11 cellular contexts compared by ENCODE assay signal in the genomic region with DNA sequence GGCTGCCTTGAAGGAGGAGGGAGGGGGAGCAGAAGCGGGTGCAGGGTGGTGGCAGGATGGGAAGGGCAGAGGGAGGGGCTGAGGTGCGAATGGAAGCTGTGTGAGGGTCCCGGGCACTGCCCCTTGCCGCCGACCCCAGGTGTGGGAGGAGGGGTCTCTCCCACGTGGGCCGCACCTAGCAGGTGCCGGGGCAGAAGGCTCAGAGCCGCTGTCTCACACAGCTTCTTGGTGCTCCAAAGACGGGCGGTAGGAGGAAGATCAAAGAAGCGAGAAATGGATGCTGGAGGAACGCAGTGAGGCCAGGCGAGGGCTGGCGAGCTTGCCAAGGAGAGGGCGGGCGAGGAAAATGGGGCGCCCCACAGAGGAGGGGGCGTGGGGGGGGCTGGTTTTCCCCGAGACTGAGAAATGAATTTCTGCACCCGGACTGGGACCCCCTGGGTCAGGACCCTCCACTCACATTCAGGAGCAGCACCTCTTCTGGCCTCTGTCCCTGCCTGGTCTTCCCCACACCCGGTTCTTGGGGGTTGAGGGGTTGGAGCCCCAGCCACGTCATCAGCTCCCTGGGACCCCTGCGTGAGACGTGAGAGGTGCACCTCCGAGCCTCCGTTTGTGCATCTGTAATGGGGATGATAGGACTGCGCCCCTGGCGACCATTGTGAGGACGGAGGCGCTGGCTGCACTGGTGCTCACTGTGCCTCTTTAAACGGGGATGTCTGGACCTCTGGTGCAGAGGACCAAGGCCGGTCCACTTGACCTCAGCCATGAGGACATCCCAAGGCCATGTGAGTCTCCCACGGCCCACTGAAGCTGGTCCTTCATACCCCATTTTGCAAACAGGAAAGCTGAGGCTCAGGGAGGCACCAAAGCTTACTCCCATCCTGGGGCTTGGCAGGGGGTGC. TPM values are rescaled to one million over a fixed set of nuclear protein-coding genes. Genes with fewer than 3 reads are reported as not detected.
A peak's percentile ranks its signal among the peaks of the same experiment; 100 is the strongest.
DNase-seq lines count a peak whose midpoint lies in the region; ATAC-seq and TF ChIP-seq lines count a peak whose summit lies in the region.
"Had no signal": no experiment of that assay in that cellular context is flagged by ENCODE, and none has a peak within 500 bp of the region (broad histone marks: within the 10 kb centered on the region; RNA-seq: fewer than 3 reads in every experiment).

No MANE protein-coding gene starts in this region.

- peaks cover 47% of the 10 kb centered on the region for H3K4me1 Mint-ChIP-seq in activated naive CD8-positive, alpha-beta T cell (ENCODE audit: low read depth)
- peaks cover 40% of the 10 kb centered on the region for H3K4me1 Mint-ChIP-seq in activated naive CD8-positive, alpha-beta T cell treated with anti-CD3 and anti-CD28 coated beads, Interleukin-2, amount 50 U/mL, for 24 hours

- H3K27me3 Mint-ChIP-seq in activated naive CD8-positive, alpha-beta T cell: no peaks in the 10 kb centered on the region
- no peaks in the 10 kb centered on the region for H3K27me3 Mint-ChIP-seq in activated naive CD8-positive, alpha-beta T cell treated with anti-CD3 and anti-CD28 coated beads, Interleukin-2, amount 50 U/mL, for 24 hours

- H3K36me3 Mint-ChIP-seq in activated naive CD8-positive, alpha-beta T cell: no peaks in the 10 kb centered on the region
- H3K36me3 Mint-ChIP-seq in activated naive CD8-positive, alpha-beta T cell treated with anti-CD3 and anti-CD28 coated beads, Interleukin-2, amount 50 U/mL, for 24 hours (ENCODE audit: low read depth): no peaks in the 10 kb centered on the region

- intact Hi-C loops in lower lobe of right lung (cut with DNase I): no loop called here
- intact Hi-C loops in uterus (cut with DNase I; ENCODE audit: low total_unique reads): no loop called here

- no peaks in the 10 kb centered on the region for H3K9me3 Mint-ChIP-seq in activated naive CD8-positive, alpha-beta T cell (ENCODE audit: low read depth)
- no peaks in the 10 kb centered on the region for H3K9me3 Mint-ChIP-seq in activated naive CD8-positive, alpha-beta T cell treated with anti-CD3 and anti-CD28 coated beads, Interleukin-2, amount 50 U/mL, for 24 hours

- peaks cover 24% of the 10 kb centered on the region for H3K4me1 ChIP-seq in lower lobe of right lung
- H3K4me1 ChIP-seq in uterus: peaks cover 0 to 15% of the 10 kb centered on the region in 2 donors
- no peaks in the 10 kb centered on the region; the same call in 1 of the 2 replicates for H3K4me1 ChIP-seq in BE2C

- peaks cover 78% of the 10 kb centered on the region for H3K27me3 ChIP-seq in WERI-Rb-1 (ENCODE audit: insufficient read depth, low read depth, severe bottlenecking)
- peaks cover 29% of the 10 kb centered on the region for H3K27me3 ChIP-seq in lower lobe of right lung (ENCODE audit: low read depth)
- H3K27me3 ChIP-seq in uterus: no peaks in the 10 kb centered on the region
- H3K27me3 ChIP-seq in BE2C: no peaks in the 10 kb centered on the region

- H3K27ac ChIP-seq in WERI-Rb-1 (no peak overlapping the region), lower lobe of right lung (no peak overlapping the region), uterus (peak overlapping the region; percentile 77 to 89)

- TF ChIP-seq POLR2A in uterus (IDR thresholded peaks at IDR 0.05): no peak

- H3K4me3 ChIP-seq in WERI-Rb-1 (ENCODE audit: low read depth, low read length) (no peak overlapping the region), lower lobe of right lung (peak overlapping the region; percentile 25), uterus (peak overlapping the region; percentile 21 to 30), BE2C (ENCODE audit: low read depth, low read length) (no peak overlapping the region)

- ATAC-seq in activated naive CD8-positive, alpha-beta T cell treated with anti-CD3 and anti-CD28 coated beads, Interleukin-2, amount 50 U/mL, for 24 hours: no peak
- ATAC-seq in lower lobe of right lung (no peak), HG02759 (IDR thresholded peaks at IDR 0.05; ENCODE audit: unreplicated experiment) (no peak)

- no peaks in the 10 kb centered on the region for H3K9me3 ChIP-seq in WERI-Rb-1 (ENCODE audit: severe bottlenecking)
- H3K9me3 ChIP-seq in lower lobe of right lung: no peaks in the 10 kb centered on the region
- H3K9me3 ChIP-seq in uterus: no peaks in the 10 kb centered on the region
- no peaks in the 10 kb centered on the region for H3K9me3 ChIP-seq in BE2C

- no peak overlapping the region for H3K27ac Mint-ChIP-seq in activated naive CD8-positive, alpha-beta T cell
- no peak overlapping the region for H3K27ac Mint-ChIP-seq in activated naive CD8-positive, alpha-beta T cell treated with anti-CD3 and anti-CD28 coated beads, Interleukin-2, amount 50 U/mL, for 24 hours

- no peak for DNase-seq in activated naive CD8-positive, alpha-beta T cell treated with anti-CD3 and anti-CD28 coated beads, Interleukin-2, amount 50 U/mL, for 24 hours
- DNase-seq in WERI-Rb-1: no peak
- peak; percentile 39 for DNase-seq in lower lobe of right lung
- DNase-seq in uterus: peak; percentile 52 to 64
- DNase-seq in KG1 (lab: John Stamatoyannopoulos, UW): no peak
- DNase-seq in BE2C: no peak
- DNase-seq: DMS79 treated with DMSO at 0.1 percent for 48 hours, NCI-H748 treated with DMSO at 0.1 percent for 48 hours had no signal

- 0 out of 2 replicates have a peak, but pooled peaks have one; percentile 6 for TF ChIP-seq CTCF in WERI-Rb-1 (IDR thresholded peaks at IDR 0.05; ENCODE audit: low read depth, low read length)
- no peak for TF ChIP-seq CTCF in lower lobe of right lung (IDR thresholded peaks at IDR 0.05)
- peak in 2 of 4 experiments; percentile 29 to 39 for TF ChIP-seq CTCF in uterus (IDR thresholded peaks at IDR 0.05)
- TF ChIP-seq CTCF in BE2C (IDR thresholded peaks at IDR 0.05; ENCODE audit: low read depth, low read length): no peak

- H3K36me3 ChIP-seq in WERI-Rb-1 (no peaks in the 10 kb centered on the region), lower lobe of right lung (no peaks in the 10 kb centered on the region), uterus (no peaks in the 10 kb centered on the region), BE2C (no peaks in the 10 kb centered on the region)

- H3K4me3 Mint-ChIP-seq in activated naive CD8-positive, alpha-beta T cell: peak overlapping the region; percentile 80
- H3K4me3 Mint-ChIP-seq in activated naive CD8-positive, alpha-beta T cell treated with anti-CD3 and anti-CD28 coated beads, Interleukin-2, amount 50 U/mL, for 24 hours: no peak overlapping the region

RNA-seq across cellular contexts. Expression of a gene that starts 16.8 kb away (rescaled TPM):
- 90.4 TPM for total RNA-seq in lower lobe of right lung
- total RNA-seq in uterus: 100 to 1,000 TPM in 1 of 4 donors, 10 to 100 TPM in 3; 11.2 to 112 (median 25.1) TPM
- polyA plus RNA-seq in BE2C (2012; ENCODE audit: insufficient read depth, insufficient read length, low read depth): 1.6 TPM

RNA-seq across cellular contexts. Expression of a gene that starts 22.0 kb away (rescaled TPM):
- total RNA-seq in lower lobe of right lung (not detected), uterus (not detected)
- polyA plus RNA-seq in BE2C (2012; ENCODE audit: insufficient read depth, insufficient read length, low read depth): not detected

RNA-seq across cellular contexts. Expression of a gene that starts 30.9 kb away (rescaled TPM):
- 17.7 TPM for total RNA-seq in lower lobe of right lung
- 1 to 10 TPM in 1 of 4 donors, under 1 TPM in 1, not detected in 2; 0.95 to 1.5 TPM for total RNA-seq in uterus
- polyA plus RNA-seq in BE2C (2012; ENCODE audit: insufficient read depth, insufficient read length, low read depth): 0.66 TPM

RNA-seq across cellular contexts. Expression of a gene that starts 34.9 kb away (rescaled TPM):
- total RNA-seq in lower lobe of right lung: 18.5 TPM
- 1 to 10 TPM in 1 of 4 donors, not detected in 3; 2.0 TPM for total RNA-seq in uterus
- not detected for polyA plus RNA-seq in BE2C (2012; ENCODE audit: insufficient read depth, insufficient read length, low read depth)
- total RNA-seq: activated CD8-positive, alpha-beta memory T cell treated with anti-CD3 and anti-CD28 coated beads for 36 hours had no signal

RNA-seq across cellular contexts. Expression of a gene that starts 49.8 kb away (rescaled TPM):
- total RNA-seq in lower lobe of right lung (4.7 TPM), uterus (10 to 100 TPM in 2 of 4 donors, 1 to 10 TPM in 1, not detected in 1; 3.2 to 60.6 (median 29.3) TPM)
- not detected for polyA plus RNA-seq in BE2C (2012; ENCODE audit: insufficient read depth, insufficient read length, low read depth)

Comparison
In these comparisons a context has a peak if more than half of its experiments do, and no peak if none do; other contexts are left out.
1. DNase-seq: peak in lower lobe of right lung (single experiment) and uterus (2 of 2); none in activated naive CD8-positive, alpha-beta T cell treated with anti-CD3 and anti-CD28 coated beads, Interleukin-2, amount 50 U/mL, for 24 hours (single experiment), WERI-Rb-1 (single experiment), KG1 (single experiment) and BE2C (single experiment).
2. H3K27ac ChIP-seq: peak in uterus (2 of 2); none in WERI-Rb-1 (single experiment) and lower lobe of right lung (single experiment).
3. H3K4me3 ChIP-seq: peak in lower lobe of right lung (single experiment) and uterus (2 of 2); none in WERI-Rb-1 (single experiment) and BE2C (single experiment).